8 cellular contexts compared by ENCODE assay signal in genomic region chr19:1039646-1040475, GRCh38. TPM values are rescaled to one million over a fixed set of nuclear protein-coding genes. Genes with fewer than 3 reads are reported as not detected.
DNase-seq lines count a peak whose midpoint lies in the region; ATAC-seq and TF ChIP-seq lines count a peak whose summit lies in the region.

Gene ABCA7 (plus strand): TSS chr19:1040107. CDS start chr19:1041362, 1,255 bp downstream.

- peak in 1 of 2 donors; percentile 45 for TF ChIP-seq RAD21 in liver (IDR thresholded peaks at IDR 0.05)

- H3K9me3 ChIP-seq in liver (ENCODE audit: control insufficient read depth in 4 of 4, low read length in 3 of 4), result no peaks in the 10 kb centered on the region

- intact Hi-C loops in CD14-positive monocyte (cut with micrococcal nuclease), result loop anchor here (2.0 to 5.0 kb wide), 4 partner anchors 15 to 37 kb away; partner anchors contain the start of genes RNU6-2 (in 1 of the 2) and TMEM259 (in 1 of the 2)

- H3K4me1 ChIP-seq in liver (ENCODE audit: control insufficient read depth in 4 of 4, insufficient read depth in 4 of 4, low read length in 3 of 4), result peaks cover 5 to 24% (median 16%) of the 10 kb centered on the region in 4 donors

- H3K9me3 Mint-ChIP-seq in CD14-positive monocyte, result peaks cover 0 to 4% (median 0%) of the 10 kb centered on the region in 7 donors

- H3K4me3 ChIP-seq in liver (ENCODE audit: low read depth in 1 of 3, low read length in 3 of 3), result peak within 1 kb of the TSS in 2 of 3 donors; percentile 36 to 69

- peak within 1 kb of the TSS in 1 of 2 donors; percentile 56 for H3K27ac ChIP-seq in liver (ENCODE audit: low read depth in 1 of 2, low read length in 2 of 2)

- peaks cover 0 to 1% (median 0%) of the 10 kb centered on the region in 3 donors for H3K27me3 Mint-ChIP-seq in CD14-positive monocyte (ENCODE audit: low read depth in 3 of 3)

- H3K4me1 Mint-ChIP-seq in CD14-positive monocyte, result peaks cover 57% of the 10 kb centered on the region

- peak within 1 kb of the TSS; percentile 89 to 98 for H3K4me3 Mint-ChIP-seq in CD14-positive monocyte

- H3K9ac ChIP-seq in liver (ENCODE audit: low read depth in 1 of 2, low read length in 2 of 2), result peak within 1 kb of the TSS in 1 of 2 donors; percentile 43

- DNase-seq in CD14-positive monocyte (ENCODE audit: low spot score) (peak; percentile 95), NCI-H82 (lab: John Stamatoyannopoulos, UW) (peak; percentile 97), dermis microvascular lymphatic vessel endothelial cell (ENCODE audit: low read depth in 2 of 2) (peak; percentile 93 to 97)
- DNase-seq in activated CD4-positive, alpha-beta T cell treated with anti-CD3 and anti-CD28 coated beads, Interleukin-2, amount 50 U/mL, for 4 hours, result peak; percentile 100
- DNase-seq in stimulated activated CD4-positive, alpha-beta T cell treated with anti-CD3 and anti-CD28 coated beads, Interleukin-4, amount 100 ng/mL, for 1 hour, result peak; percentile 100

- H3K36me3 Mint-ChIP-seq in CD14-positive monocyte, result peaks cover 34 to 50% of the 10 kb centered on the region in 2 donors

- peak within 1 kb of the TSS; percentile 89 to 97 (median 95) for H3K27ac Mint-ChIP-seq in CD14-positive monocyte

- no peaks in the 10 kb centered on the region for H3K27me3 ChIP-seq in liver (ENCODE audit: control insufficient read depth in 4 of 4, insufficient read depth in 4 of 4, low read length in 3 of 4)

- ATAC-seq in GM19438 (IDR thresholded peaks at IDR 0.05; ENCODE audit: low read depth, unreplicated experiment), result peak; percentile 59
- peak; percentile 59 for ATAC-seq in HG03571 (IDR thresholded peaks at IDR 0.05; ENCODE audit: unreplicated experiment)

- H3K36me3 ChIP-seq in liver (ENCODE audit: control insufficient read depth in 4 of 4, insufficient read depth in 3 of 4, low read depth in 1 of 4, low read length in 3 of 4), result peaks cover 0 to 2% (median 0%) of the 10 kb centered on the region in 4 donors

- TF ChIP-seq CTCF in CD14-positive monocyte (IDR thresholded peaks at IDR 0.05) (no peak), liver (IDR thresholded peaks at IDR 0.05; ENCODE audit: low read depth, low read length, missing input control) (no peak)

- WGBS in liver, result 2% methylated on average over 56 of the region's 56 CpGs

TF ChIP-seq in liver, 16 proteins besides CTCF, POLR2A, EP300 and RAD21:
- no peak for TF ChIP-seq ZBTB33 (IDR thresholded peaks at IDR 0.05)
- no peak for TF ChIP-seq JUND (IDR thresholded peaks at IDR 0.05)
- TF ChIP-seq FOXA1 (IDR thresholded peaks at IDR 0.05), result no peak
- no peak for TF ChIP-seq HNF4A (conservative IDR thresholded peaks at IDR 0.05)
- no peak for TF ChIP-seq MAX (IDR thresholded peaks at IDR 0.05)
- no peak for TF ChIP-seq TAF1 (conservative IDR thresholded peaks at IDR 0.05)
- TF ChIP-seq REST (IDR thresholded peaks at IDR 0.05), result no peak
- TF ChIP-seq NR2F2 (IDR thresholded peaks at IDR 0.05), result no peak
- no peak for TF ChIP-seq FOXA2 (IDR thresholded peaks at IDR 0.05)
- TF ChIP-seq ATF3 (IDR thresholded peaks at IDR 0.05), result no peak
- peak; percentile 90 for TF ChIP-seq SP1 (IDR thresholded peaks at IDR 0.05)
- peak; percentile 38 for TF ChIP-seq YY1 (IDR thresholded peaks at IDR 0.05)
- no peak for TF ChIP-seq EGR1 (IDR thresholded peaks at IDR 0.05; ENCODE audit: low read depth in 2 of 2)
- TF ChIP-seq RXRA (IDR thresholded peaks at IDR 0.05), result no peak
- peak in 1 of 2 donors; percentile 63 for TF ChIP-seq GABPA (IDR thresholded peaks at IDR 0.05 in 1 of 2, conservative IDR thresholded peaks at IDR 0.05 in 1 of 2)
- no peak for TF ChIP-seq HNF4G (IDR thresholded peaks at IDR 0.05)

RNA-seq across cellular contexts. Expression of gene ABCA7, which starts in this region (rescaled TPM):
- polyA plus RNA-seq in CD14-positive monocyte (1 to 10 TPM; 1.7 to 7.8 TPM), liver (1 to 10 TPM; 3.0 to 4.4 TPM)
- total RNA-seq in dermis microvascular lymphatic vessel endothelial cell (3.7 and 4.6 TPM in 2 replicates), liver (10 to 100 TPM in 1 of 2 donors, 1 to 10 TPM in 1; 5.3 to 60.9 TPM)
